In the genomic region with DNA sequence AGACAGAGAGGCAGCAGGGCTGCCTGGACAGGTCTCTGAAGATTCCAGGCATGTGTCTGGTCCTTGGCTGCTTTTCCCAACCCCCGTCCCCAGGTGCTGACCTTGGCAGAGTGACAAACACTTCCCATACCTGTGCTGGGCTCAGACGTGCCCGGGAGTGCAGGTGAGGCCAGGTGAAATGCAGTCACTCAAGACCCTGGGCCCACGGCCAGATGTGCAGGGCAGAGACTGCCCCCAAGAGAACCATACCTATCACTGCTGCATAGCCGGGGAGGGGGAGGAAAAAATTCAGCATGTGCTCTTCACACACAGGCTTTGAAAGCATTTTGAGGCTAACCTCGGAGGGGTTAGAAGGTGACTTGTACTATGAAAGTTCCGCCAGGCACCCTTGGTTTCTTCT, we compare ENCODE assay signal across 16 cellular contexts. TPM values are rescaled to one million over a fixed set of nuclear protein-coding genes. Genes with fewer than 3 reads are reported as not detected.
DNase-seq lines count a peak whose midpoint lies in the region; ATAC-seq and TF ChIP-seq lines count a peak whose summit lies in the region.
"Had no signal": no experiment of that assay in that cellular context is flagged by ENCODE, and none has a peak within 500 bp of the region (broad histone marks: within the 10 kb centered on the region; RNA-seq: fewer than 3 reads in every experiment).

No MANE protein-coding gene starts in this region.

- H3K27me3 ChIP-seq in Caco-2 (replicated peaks; ENCODE audit: control insufficient read depth, insufficient read depth, low read length) (no peaks in the 10 kb centered on the region), lung (ENCODE audit: control insufficient read depth, insufficient read depth) (no peaks in the 10 kb centered on the region)
- H3K27me3 ChIP-seq: Peyer's patch had no signal

- 54 to 80% methylated on average over 7 of the region's 7 CpGs for WGBS in lung, 2 donors

- peak overlapping the region in 1 of 2 donors; percentile 91 for H3K27ac ChIP-seq in lung (ENCODE audit: low read depth in 1 of 2, low read length in 1 of 2)
- H3K27ac ChIP-seq: Peyer's patch had no signal

- TF ChIP-seq EP300 in Ishikawa (IDR thresholded peaks at IDR 0.05; ENCODE audit: borderline replicate concordance) = no peak

- TF ChIP-seq CTCF in Caco-2 (IDR thresholded peaks at IDR 0.05; ENCODE audit: insufficient read depth in 1 of 2, low read depth in 1 of 2, low read length in 1 of 2, severe bottlenecking in 1 of 2, unreplicated experiment in 1 of 2) = no peak
- no peak for TF ChIP-seq CTCF in MCF 10A (IDR thresholded peaks at IDR 0.05; ENCODE audit: unreplicated experiment)
- no peak for TF ChIP-seq CTCF in lung (IDR thresholded peaks at IDR 0.05; ENCODE audit: control extremely low read depth, extremely low read depth)

- H3K9me3 Mint-ChIP-seq in Caco-2 (ENCODE audit: unreplicated experiment) (no peaks in the 10 kb centered on the region), MCF 10A (ENCODE audit: unreplicated experiment) (no peaks in the 10 kb centered on the region)

- no TSS peak for BruUV-seq in Caco-2 (replicated peaks; lab: Mats Ljungman, UMichigan)
- BruUV-seq in MCF 10A (replicated peaks; lab: Mats Ljungman, UMichigan) = no TSS peak

- ATAC-seq in lung (ENCODE audit: insufficient read depth, low FRiP score) = no peak
- ATAC-seq in GM18858 (IDR thresholded peaks at IDR 0.05; ENCODE audit: unreplicated experiment) = no peak
- no peak for ATAC-seq in HG02571 (IDR thresholded peaks at IDR 0.05; ENCODE audit: unreplicated experiment)
- ATAC-seq in HG02610 (IDR thresholded peaks at IDR 0.05; ENCODE audit: unreplicated experiment) = no peak
- ATAC-seq: mucosa of descending colon; stimulated activated naive CD8-positive, alpha-beta T cell treated with anti-CD3 and anti-CD28 coated beads, Interleukin-15, Interleukin-2, amounts not matched to agents 100 U/mL and 50 U/mL, for 24 hours had no signal

- POLR2A ChIA-PET in Caco-2 (lab: Charles Lee) = no interaction called here
- POLR2A ChIA-PET in MCF 10A (lab: Yijun Ruan, JAX) = interaction anchor here (0.5 to 1.9 kb wide), 5 partner anchors 26 to 255 kb away, joined by 3 to 6 read pairs (median 4); no protein-coding TSS in a partner anchor

- no peaks in the 10 kb centered on the region for H3K9me3 ChIP-seq in Caco-2
- H3K9me3 ChIP-seq in lung (ENCODE audit: control insufficient read depth in 2 of 2, insufficient read depth in 1 of 2, low read length in 1 of 2) = no peaks in the 10 kb centered on the region
- H3K9me3 ChIP-seq: mucosa of descending colon, Peyer's patch had no signal

- H3K4me3 Mint-ChIP-seq in Caco-2 (ENCODE audit: unreplicated experiment) = no peak overlapping the region
- H3K4me3 Mint-ChIP-seq in MCF 10A (ENCODE audit: unreplicated experiment) = no peak overlapping the region
- H3K4me3 Mint-ChIP-seq: B cell had no signal

- DNase-seq in Caco-2 = peak in 1 of 2 experiments; percentile 35
- DNase-seq in MCF 10A (ENCODE audit: unreplicated experiment) = peak; percentile 88
- peak; percentile 66 for DNase-seq in lung (ENCODE audit: low spot score)
- no peak for DNase-seq in DMS114 treated with DMSO at 0.1 percent for 48 hours (lab: John Stamatoyannopoulos, UW; ENCODE audit: unreplicated experiment)
- DNase-seq: activated naive CD4-positive, alpha-beta T cell treated with anti-CD3 and anti-CD28 coated beads, Interleukin-2, amount 50 U/mL, for 16 hours; erythroblast; mucosa of descending colon; NCI-H2227 treated with DMSO at 0.1 percent for 48 hours; Peyer's patch; stimulated activated naive CD8-positive, alpha-beta T cell treated with anti-CD3 and anti-CD28 coated beads, Interleukin-15, Interleukin-2, amounts not matched to agents 100 U/mL and 50 U/mL, for 24 hours had no signal

- H3K36me3 ChIP-seq in Caco-2 (ENCODE audit: control insufficient read depth, insufficient read depth, low read length) (no peaks in the 10 kb centered on the region; the same call in 1 of the 2 replicates), lung (ENCODE audit: control insufficient read depth in 2 of 2, insufficient read depth in 2 of 2, low read length in 2 of 2) (no peaks in the 10 kb centered on the region)
- H3K36me3 ChIP-seq: Peyer's patch had no signal

- intact Hi-C loops in Caco-2 (cut with micrococcal nuclease; ENCODE audit: unreplicated experiment) (no loop called here), MCF 10A (cut with micrococcal nuclease) (no loop called here)

- H3K4me1 ChIP-seq in Caco-2 (peaks cover 35% of the 10 kb centered on the region), lung (ENCODE audit: control insufficient read depth in 2 of 2, insufficient read depth in 2 of 2, low read length in 2 of 2) (peaks cover 4 to 24% of the 10 kb centered on the region in 2 donors)

- H3K27ac Mint-ChIP-seq in Caco-2 (ENCODE audit: unreplicated experiment) (peak overlapping the region; percentile 27), MCF 10A (ENCODE audit: low read depth, unreplicated experiment) (peak overlapping the region; percentile 24)
- H3K27ac Mint-ChIP-seq: B cell had no signal

- H3K36me3 Mint-ChIP-seq in Caco-2 (ENCODE audit: insufficient read depth, unreplicated experiment) = peaks cover 8% of the 10 kb centered on the region
- H3K36me3 Mint-ChIP-seq in MCF 10A (ENCODE audit: insufficient read depth, unreplicated experiment) = no peaks in the 10 kb centered on the region

- CTCF ChIA-PET in Caco-2 (lab: Charles Lee) = no interaction called here
- CTCF ChIA-PET in MCF 10A (lab: Yijun Ruan, JAX) = interaction anchor here (0.6 to 5.5 kb wide), 8 partner anchors 19 to 268 kb away, joined by 3 to 29 read pairs (median 4); a partner anchor contains a TSS

- H3K27me3 Mint-ChIP-seq in Caco-2 (ENCODE audit: insufficient read depth, unreplicated experiment) = no peaks in the 10 kb centered on the region
- H3K27me3 Mint-ChIP-seq in MCF 10A (ENCODE audit: insufficient read depth, unreplicated experiment) = no peaks in the 10 kb centered on the region

- H3K4me3 ChIP-seq in Caco-2 (ENCODE audit: low read depth, low read length) (no peak overlapping the region), lung (no peak overlapping the region)
- H3K4me3 ChIP-seq: mucosa of descending colon, Peyer's patch had no signal

- peak; percentile 48; the same call in 1 of the 2 replicates for TF ChIP-seq RAD21 in Ishikawa (IDR thresholded peaks at IDR 0.05; ENCODE audit: low read depth)

- H3K4me1 Mint-ChIP-seq in Caco-2 (ENCODE audit: low read depth, unreplicated experiment) (peaks cover 27% of the 10 kb centered on the region), MCF 10A (ENCODE audit: insufficient read depth, unreplicated experiment) (peaks cover 25% of the 10 kb centered on the region)
- H3K4me1 Mint-ChIP-seq: B cell had no signal

TF ChIP-seq in Ishikawa, 13 proteins besides CTCF, POLR2A, EP300 and RAD21:
- TF ChIP-seq ZBTB7A (IDR thresholded peaks at IDR 0.05; ENCODE audit: low read depth) = no peak
- no peak for TF ChIP-seq CEBPB (IDR thresholded peaks at IDR 0.05)
- TF ChIP-seq TAF1 (IDR thresholded peaks at IDR 0.05; ENCODE audit: low read depth) = no peak
- TF ChIP-seq TEAD4 (IDR thresholded peaks at IDR 0.05) = peak; percentile 45; the same call in 1 of the 2 replicates
- TF ChIP-seq, protein P1, sequence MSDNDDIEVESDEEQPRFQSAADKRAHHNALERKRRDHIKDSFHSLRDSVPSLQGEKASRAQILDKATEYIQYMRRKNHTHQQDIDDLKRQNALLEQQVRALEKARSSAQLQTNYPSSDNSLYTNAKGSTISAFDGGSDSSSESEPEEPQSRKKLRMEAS (IDR thresholded peaks at IDR 0.05) = no peak; the same call in 1 of the 2 replicates
- TF ChIP-seq CREB1 (IDR thresholded peaks at IDR 0.05; ENCODE audit: low read depth) = no peak
- peak; percentile 89 for TF ChIP-seq NFIC (IDR thresholded peaks at IDR 0.05)
- TF ChIP-seq TCF12 (IDR thresholded peaks at IDR 0.05; ENCODE audit: low read depth) = peak; percentile 79
TF ChIP-seq in Ishikawa: peak in this region for 3.

RNA-seq across cellular contexts. Expression of a gene that starts 22.6 kb away (rescaled TPM):
- total RNA-seq in Caco-2 (2022) (16.5 and 17.4 TPM in 2 replicates), MCF 10A (2022) (3.5 and 3.6 TPM in 2 replicates), lung (10 to 100 TPM in 1 of 2 donors, 1 to 10 TPM in 1; 9.1 to 22.3 TPM)
- 10 to 100 TPM; 10.4 to 16.5 TPM for polyA plus RNA-seq in lung
- total RNA-seq: T-helper 2 cell treated with Interferon-gamma antibody and Interleukin-4, amounts not matched to agents 100 ng/mL and 5 ng/mL, for 36 hours had no signal
